ENCODE assay signal across 11 cellular contexts in the genomic region with DNA sequence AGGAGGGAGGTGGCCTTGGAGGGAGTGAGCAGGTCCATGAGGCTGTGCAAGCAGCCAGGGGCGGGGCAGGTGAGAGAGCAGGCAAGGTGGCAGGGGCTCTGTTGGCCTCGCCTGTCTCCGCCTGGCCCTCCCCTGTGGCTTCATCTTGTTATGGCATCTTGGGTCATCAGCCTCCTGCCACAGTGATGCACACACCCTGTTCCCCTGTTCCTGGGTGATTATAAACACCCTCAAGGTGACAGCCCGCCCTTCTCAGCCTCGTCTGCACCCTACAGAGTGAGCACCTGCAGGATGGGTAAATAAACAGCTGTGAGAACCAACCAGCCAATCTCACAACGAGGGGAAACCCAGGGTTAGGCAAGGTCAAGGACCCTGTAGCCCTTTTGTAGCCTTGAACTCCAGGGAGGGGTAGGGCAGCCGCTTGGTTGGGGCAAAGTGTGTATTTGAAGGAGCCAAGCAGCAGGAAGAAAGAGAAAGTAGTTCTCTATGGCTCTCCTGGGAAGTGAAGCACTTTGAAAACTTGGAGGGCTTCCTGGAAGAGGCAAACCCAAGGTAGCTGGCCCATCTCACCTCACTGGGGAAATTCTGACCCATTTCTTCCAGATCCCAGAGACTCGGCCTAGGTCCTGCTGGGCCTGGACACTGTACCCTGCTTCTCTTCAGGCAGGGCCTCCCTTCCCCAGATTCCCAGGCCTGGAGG.
DNase-seq lines count a peak whose midpoint lies in the region; FAIRE-seq and TF ChIP-seq lines count a peak whose summit lies in the region.
"Had no signal": no experiment of that assay in that cellular context is flagged by ENCODE, and none has a peak within 500 bp of the region (broad histone marks: within the 10 kb centered on the region; RNA-seq: fewer than 3 reads in every experiment).

No MANE protein-coding gene starts in this region.

- dilution Hi-C loops in endothelial cell of umbilical vein (cut with MboI; ENCODE audit: extremely low pct_ligation_motif_present, low sequenced_read_pairs), result no loop called here

- H3K4me2 ChIP-seq in endothelial cell of umbilical vein (ENCODE audit: insufficient read depth, low read length), result no peak overlapping the region
- no peak overlapping the region for H3K4me2 ChIP-seq in neural progenitor cell

- no peak overlapping the region for H3K4me3 Mint-ChIP-seq in neural progenitor cell
- H3K4me3 Mint-ChIP-seq: activated T-helper 1 cell treated with anti-CD3 and anti-CD28 coated beads, Interleukin-12 subunit alpha, Interleukin-12 subunit beta, Interleukin-2, Interleukin-4 antibody, amounts not matched to agents 30 ng/mL and 10 ng/mL and 1 ng/mL, durations not matched to agents 14 hours and 24 hours and 36 hours had no signal

- peaks cover under 1% of the 10 kb centered on the region for H3K27me3 Mint-ChIP-seq in neural progenitor cell (ENCODE audit: insufficient read depth, low read depth)

- no peak for FAIRE-seq in endothelial cell of umbilical vein (lab: Jason Lieb, UNC)

- H3K36me3 Mint-ChIP-seq in neural progenitor cell, result no peaks in the 10 kb centered on the region

- TF ChIP-seq CTCF in endothelial cell of umbilical vein (IDR thresholded peaks at IDR 0.05; ENCODE audit: extremely low read depth in 1 of 2, insufficient read depth in 1 of 2, low read depth in 1 of 2, low read length in 2 of 2), result no peak
- TF ChIP-seq CTCF in neural progenitor cell (IDR thresholded peaks at IDR 0.05), result no peak

- H3K4me3 ChIP-seq in endothelial cell of umbilical vein (replicated peaks in 1 of 3; ENCODE audit: insufficient read depth in 1 of 3, low read depth in 1 of 3, low read length in 3 of 3) (no peak overlapping the region), neural progenitor cell (no peak overlapping the region), H7 (ENCODE audit: insufficient read depth, low read depth, low read length) (no peak overlapping the region)
- H3K4me3 ChIP-seq: prostate gland had no signal

- CTCF ChIA-PET in endothelial cell of umbilical vein (lab: Charles Lee), result interaction anchor here (1.7 to 1.8 kb wide), 2 partner anchors 9 to 250 kb away, joined by 6 read pairs; no protein-coding TSS in a partner anchor

- peaks cover 12% of the 10 kb centered on the region for H3K9me3 Mint-ChIP-seq in neural progenitor cell
- H3K9me3 Mint-ChIP-seq: activated T-helper 1 cell treated with anti-CD3 and anti-CD28 coated beads, Interleukin-12 subunit alpha, Interleukin-12 subunit beta, Interleukin-2, Interleukin-4 antibody, amounts not matched to agents 30 ng/mL and 10 ng/mL and 1 ng/mL, durations not matched to agents 14 hours and 24 hours and 36 hours had no signal

- H3K27me3 ChIP-seq in endothelial cell of umbilical vein (ENCODE audit: control insufficient read depth in 2 of 2, insufficient read depth in 2 of 2, low read length in 2 of 2) (peaks cover 0 to 8% of the 10 kb centered on the region in 2 experiments), neural progenitor cell (no peaks in the 10 kb centered on the region), H7 (ENCODE audit: control insufficient read depth, insufficient read depth, low read length) (no peaks in the 10 kb centered on the region)

- H3K4me1 ChIP-seq in endothelial cell of umbilical vein (ENCODE audit: control insufficient read depth, extremely low read depth, insufficient read depth, low read length), result no peaks in the 10 kb centered on the region
- no peaks in the 10 kb centered on the region for H3K4me1 ChIP-seq in neural progenitor cell
- H3K4me1 ChIP-seq: prostate gland had no signal

- H3K79me2 ChIP-seq in endothelial cell of umbilical vein (ENCODE audit: control insufficient read depth, insufficient read depth, low read length), result no peaks in the 10 kb centered on the region
- H3K79me2 ChIP-seq in neural progenitor cell (ENCODE audit: low read depth), result no peaks in the 10 kb centered on the region

- TF ChIP-seq POLR2A in endothelial cell of umbilical vein (IDR thresholded peaks at IDR 0.05; ENCODE audit: low read depth, low read length), result no peak

- no peak overlapping the region for H3K9ac ChIP-seq in endothelial cell of umbilical vein (replicated peaks; ENCODE audit: extremely low read depth, insufficient read depth, low read length)
- H3K9ac ChIP-seq in neural progenitor cell, result no peak overlapping the region

- H3K9me3 ChIP-seq in endothelial cell of umbilical vein (replicated peaks; ENCODE audit: control insufficient read depth, insufficient read depth, low read length), result no peaks in the 10 kb centered on the region
- H3K9me3 ChIP-seq in neural progenitor cell (ENCODE audit: low read depth), result no peaks in the 10 kb centered on the region
- H3K9me3 ChIP-seq: prostate gland had no signal

- intact Hi-C loops in endothelial cell of umbilical vein (cut with micrococcal nuclease), result no loop called here

- peak overlapping the region; percentile 9 for H2AFZ ChIP-seq in endothelial cell of umbilical vein (ENCODE audit: low read depth, low read length)
- no peak overlapping the region for H2AFZ ChIP-seq in neural progenitor cell (replicated peaks)

- H3F3A ChIP-seq in neural progenitor cell (ENCODE audit: low read depth), result no peaks in the 10 kb centered on the region

- no peaks in the 10 kb centered on the region for H3K9me1 ChIP-seq in endothelial cell of umbilical vein (replicated peaks; ENCODE audit: control insufficient read depth, extremely low read depth, insufficient read depth, low read length)

- H3K36me3 ChIP-seq in endothelial cell of umbilical vein (ENCODE audit: control insufficient read depth in 2 of 2, extremely low read depth in 1 of 2, insufficient read depth in 2 of 2, low read length in 2 of 2) (no peaks in the 10 kb centered on the region), neural progenitor cell (no peaks in the 10 kb centered on the region), H7 (replicated peaks; ENCODE audit: control insufficient read depth, insufficient read depth, low read length) (no peaks in the 10 kb centered on the region)
- H3K36me3 ChIP-seq: prostate gland had no signal

- POLR2A ChIA-PET in endothelial cell of umbilical vein (lab: Charles Lee), result no interaction called here

- H3K27ac Mint-ChIP-seq in neural progenitor cell, result no peak overlapping the region
- H3K27ac Mint-ChIP-seq: activated T-helper 1 cell treated with anti-CD3 and anti-CD28 coated beads, Interleukin-12 subunit alpha, Interleukin-12 subunit beta, Interleukin-2, Interleukin-4 antibody, amounts not matched to agents 30 ng/mL and 10 ng/mL and 1 ng/mL, durations not matched to agents 14 hours and 24 hours and 36 hours had no signal

- peaks cover 9% of the 10 kb centered on the region for H3K4me1 Mint-ChIP-seq in neural progenitor cell

- H4K20me1 ChIP-seq in endothelial cell of umbilical vein (replicated peaks; ENCODE audit: control insufficient read depth, extremely low read depth, insufficient read depth, low read length) (no peaks in the 10 kb centered on the region), neural progenitor cell (ENCODE audit: low read depth) (no peaks in the 10 kb centered on the region)

- BruUV-seq in endothelial cell of umbilical vein (replicated peaks; lab: Mats Ljungman, UMichigan), result no TSS peak

- DNase-seq in DMS79 treated with DMSO at 0.1 percent for 48 hours (lab: John Stamatoyannopoulos, UW), result peak; percentile 24
- peak; percentile 52 for DNase-seq in NCI-H69 (lab: John Stamatoyannopoulos, UW)
- no peak for DNase-seq in endothelial cell of umbilical vein (ENCODE audit: low read depth, low spot score)
- DNase-seq in neural progenitor cell (ENCODE audit: low spot score), result peak; percentile 1
- no peak for DNase-seq in stimulated activated CD4-positive, alpha-beta T cell treated with anti-CD3 and anti-CD28 coated beads, Interleukin-4, amount 100 ng/mL, for 1 hour
- DNase-seq in cortex of kidney (lab: John Stamatoyannopoulos, UW), result no peak
- no peak for DNase-seq in GM19238 (ENCODE audit: insufficient read length, low spot score)
- DNase-seq in H7, result no peak
- DNase-seq: NCI-H1092 had no signal

- H3K27ac ChIP-seq in endothelial cell of umbilical vein (ENCODE audit: insufficient read depth, low read depth, low read length), result no peak overlapping the region
- H3K27ac ChIP-seq in neural progenitor cell, result no peak overlapping the region
- H3K27ac ChIP-seq: prostate gland had no signal

TF ChIP-seq in endothelial cell of umbilical vein, 7 proteins besides CTCF, POLR2A, EP300 and RAD21:
- no peak for TF ChIP-seq FOS (IDR thresholded peaks at IDR 0.05; ENCODE audit: borderline replicate concordance, insufficient read depth, low read length)
- TF ChIP-seq MAX (IDR thresholded peaks at IDR 0.05; ENCODE audit: insufficient read depth, insufficient read length), result no peak
- no peak for TF ChIP-seq JUN (IDR thresholded peaks at IDR 0.05; ENCODE audit: borderline replicate concordance, insufficient read depth, insufficient read length, low read depth)
- no peak for TF ChIP-seq MYC (IDR thresholded peaks at IDR 0.05; ENCODE audit: low read depth, low read length)
- TF ChIP-seq GATA2 (IDR thresholded peaks at IDR 0.05; ENCODE audit: insufficient read depth, insufficient read length, low read depth, low read length), result no peak
- TF ChIP-seq EZH2 (IDR thresholded peaks at IDR 0.05; ENCODE audit: borderline replicate concordance, low read depth, low read length, severe bottlenecking), result no peak
- no peak for TF ChIP-seq POLR2AphosphoS5 (IDR thresholded peaks at IDR 0.05; ENCODE audit: insufficient read depth, low read depth, low read length)

Comparison
In these comparisons a context has a peak if more than half of its experiments do, and no peak if none do; other contexts are left out.
1. DNase-seq: peak in DMS79 treated with DMSO at 0.1 percent for 48 hours (single experiment), NCI-H69 (single experiment) and neural progenitor cell (single experiment); none in endothelial cell of umbilical vein (single experiment), stimulated activated CD4-positive, alpha-beta T cell treated with anti-CD3 and anti-CD28 coated beads, Interleukin-4, amount 100 ng/mL, for 1 hour (single experiment), cortex of kidney (single experiment), GM19238 (single experiment) and H7 (single experiment).